Comparison of ENCODE assay signal across 14 cellular contexts in the genomic region with DNA sequence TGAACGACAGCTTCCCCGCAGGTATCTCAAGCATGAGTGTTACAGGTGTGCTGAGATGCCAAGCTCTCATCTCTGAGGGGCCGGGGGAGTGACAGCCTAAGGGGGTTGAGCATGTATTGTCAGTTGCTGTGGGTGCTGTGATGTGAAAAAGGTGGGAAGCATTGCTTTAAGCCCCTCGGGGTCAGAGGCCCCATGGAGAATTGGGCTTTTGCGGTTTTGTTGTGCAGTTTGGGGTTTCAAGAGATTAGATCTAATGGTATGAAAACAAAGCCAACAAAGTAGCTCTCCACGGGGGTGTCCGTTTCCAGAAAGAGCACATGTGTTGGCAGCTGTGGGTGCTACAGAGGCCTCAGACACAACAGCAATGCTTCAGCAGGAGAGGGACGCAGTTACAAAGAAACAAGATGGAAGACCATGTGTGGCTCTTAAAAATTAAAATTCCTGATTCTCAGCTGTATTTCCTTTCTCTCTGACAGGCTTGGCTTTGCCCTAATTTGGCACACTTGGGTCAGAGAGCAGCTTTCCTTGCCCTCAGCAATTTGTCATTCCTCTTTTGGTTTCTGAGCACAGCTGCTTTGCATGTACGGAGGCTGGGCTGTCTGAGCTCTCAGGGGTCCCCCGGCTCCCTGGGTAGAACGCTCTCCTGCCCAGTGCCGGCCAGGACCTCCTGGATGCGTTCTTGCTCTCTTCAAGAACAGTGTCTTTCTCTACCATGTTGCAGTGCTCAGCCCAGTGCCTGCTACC. TPM values are rescaled to one million over a fixed set of nuclear protein-coding genes. Genes with fewer than 3 reads are reported as not detected.
A peak's percentile ranks its signal among the peaks of the same experiment; 100 is the strongest.
DNase-seq lines count a peak whose midpoint lies in the region; ATAC-seq and TF ChIP-seq lines count a peak whose summit lies in the region.
"Had no signal": no experiment of that assay in that cellular context is flagged by ENCODE, and none has a peak within 500 bp of the region (broad histone marks: within the 10 kb centered on the region; RNA-seq: fewer than 3 reads in every experiment).

No MANE protein-coding gene starts in this region.

- no peak for ATAC-seq in activated CD4-positive, alpha-beta T cell treated with anti-CD3 and anti-CD28 coated beads for 36 hours
- ATAC-seq in gastroesophageal sphincter, result no peak

- no peak for DNase-seq in activated CD4-positive, alpha-beta T cell treated with anti-CD3 and anti-CD28 coated beads for 36 hours
- DNase-seq in activated CD4-positive, alpha-beta T cell treated with anti-CD3 and anti-CD28 coated beads for 4 hours, result no peak
- DNase-seq in stomach (no peak), ecto neural progenitor cell (ENCODE audit: low spot score) (no peak), NCI-H2227 (lab: John Stamatoyannopoulos, UW; ENCODE audit: unreplicated experiment) (no peak), UCSD-AML1 (lab: John Stamatoyannopoulos, UW; ENCODE audit: unreplicated experiment) (no peak)
- DNase-seq: 8988T, islet precursor cell, NCI-H1092 treated with DMSO at 0.1 percent for 48 hours, SHP77, WERI-Rb-1 had no signal

- no peaks in the 10 kb centered on the region for H3K9me3 Mint-ChIP-seq in activated CD4-positive, alpha-beta T cell treated with anti-CD3 and anti-CD28 coated beads for 36 hours (ENCODE audit: low read depth)
- H3K9me3 Mint-ChIP-seq: activated T-cell treated with anti-CD3 and anti-CD28 coated beads, Interleukin-2, amount 50 U/mL, for 72 hours had no signal

- H3K4me3 ChIP-seq in gastroesophageal sphincter (no peak overlapping the region), stomach (no peak overlapping the region)

- H3K9me3 ChIP-seq in KOPT-K1 (ENCODE audit: insufficient read depth, low read length, poor library complexity, severe bottlenecking), result no peaks in the 10 kb centered on the region
- H3K9me3 ChIP-seq in gastroesophageal sphincter, result no peaks in the 10 kb centered on the region
- no peaks in the 10 kb centered on the region for H3K9me3 ChIP-seq in stomach

- H3K36me3 Mint-ChIP-seq in activated CD4-positive, alpha-beta T cell treated with anti-CD3 and anti-CD28 coated beads for 36 hours (ENCODE audit: low read depth), result no peaks in the 10 kb centered on the region

- H3K27ac ChIP-seq in KOPT-K1 (ENCODE audit: low read depth, low read length, poor library complexity, severe bottlenecking) (peak overlapping the region; percentile 58), gastroesophageal sphincter (peak overlapping the region; percentile 58 to 77 (median 66)), stomach (peak overlapping the region in 4 of 5 donors; percentile 3 to 62 (median 38))
- H3K27ac ChIP-seq: WERI-Rb-1 had no signal

- TF ChIP-seq CTCF in gastroesophageal sphincter (IDR thresholded peaks at IDR 0.05) (no peak), stomach (IDR thresholded peaks at IDR 0.05) (no peak)

- no peak overlapping the region for H3K4me3 Mint-ChIP-seq in activated CD4-positive, alpha-beta T cell treated with anti-CD3 and anti-CD28 coated beads for 36 hours

- CTCF ChIA-PET in activated CD4-positive, alpha-beta T cell treated with anti-CD3 and anti-CD28 coated beads for 36 hours (lab: Charles Lee), result interaction anchor here (1.1 kb wide), 1 partner anchor 186 kb away, joined by 3 read pairs; no protein-coding TSS in a partner anchor

- H3K27me3 ChIP-seq in gastroesophageal sphincter (no peaks in the 10 kb centered on the region), stomach (no peaks in the 10 kb centered on the region)

- H3K36me3 ChIP-seq in KOPT-K1 (ENCODE audit: insufficient read depth, low read length) (no peaks in the 10 kb centered on the region), gastroesophageal sphincter (peaks cover 0 to 21% of the 10 kb centered on the region in 2 donors), stomach (peaks cover 10 to 35% (median 21%) of the 10 kb centered on the region in 4 donors)

- peaks cover 45% of the 10 kb centered on the region for H3K4me1 Mint-ChIP-seq in activated CD4-positive, alpha-beta T cell treated with anti-CD3 and anti-CD28 coated beads for 36 hours

- intact Hi-C loops in activated CD4-positive, alpha-beta T cell treated with anti-CD3 and anti-CD28 coated beads for 36 hours (cut with DNase I, micrococcal nuclease), result no loop called here
- intact Hi-C loops in stomach (cut with DNase I; ENCODE audit: low total_unique reads), result no loop called here

- H3K27ac Mint-ChIP-seq in activated CD4-positive, alpha-beta T cell treated with anti-CD3 and anti-CD28 coated beads for 36 hours, result peak overlapping the region; percentile 39
- H3K27ac Mint-ChIP-seq: activated T-cell treated with anti-CD3 and anti-CD28 coated beads, Interleukin-2, amount 50 U/mL, for 72 hours had no signal

- WGBS in gastroesophageal sphincter (ENCODE audit: low coverage in 1 of 2), 2 donors, result 39 to 46% methylated on average over 8 of the region's 13 CpGs
- WGBS in stomach, 5 donors, result 63 to 76% (median 67%) methylated on average over 11 to 13 of the region's 13 CpGs

- TF ChIP-seq POLR2A in gastroesophageal sphincter (IDR thresholded peaks at IDR 0.05), result no peak
- TF ChIP-seq POLR2A in stomach (IDR thresholded peaks at IDR 0.05), result no peak

- H3K27me3 Mint-ChIP-seq in activated CD4-positive, alpha-beta T cell treated with anti-CD3 and anti-CD28 coated beads for 36 hours, result no peaks in the 10 kb centered on the region

- H3K4me1 ChIP-seq in gastroesophageal sphincter (peaks cover 22 to 97% (median 54%) of the 10 kb centered on the region in 3 donors), stomach (peaks cover 18 to 79% (median 46%) of the 10 kb centered on the region in 4 donors)

- POLR2A ChIA-PET in activated CD4-positive, alpha-beta T cell treated with anti-CD3 and anti-CD28 coated beads for 36 hours (lab: Charles Lee), result interaction anchor here (0.5 to 0.7 kb wide), 2 partner anchors 13 to 433 kb away, joined by 5 to 6 read pairs; no protein-coding TSS in a partner anchor

- TF ChIP-seq EP300 in gastroesophageal sphincter (IDR thresholded peaks at IDR 0.05) (no peak), stomach (IDR thresholded peaks at IDR 0.05) (no peak)

RNA-seq across cellular contexts. Expression of a gene that starts 7.0 kb away (rescaled TPM):
- 1 to 10 TPM; 7.0 to 7.9 TPM for total RNA-seq in activated CD4-positive, alpha-beta T cell treated with anti-CD3 and anti-CD28 coated beads for 36 hours
- total RNA-seq in gastroesophageal sphincter (1 to 10 TPM; 3.2 to 8.4 (median 5.5) TPM), stomach (10 to 100 TPM in 2 of 5 donors, 1 to 10 TPM in 1, under 1 TPM in 1, not detected in 1; 0.89 to 38.2 (median 10.0) TPM)
- 1 to 10 TPM; 2.0 to 4.9 (median 2.8) TPM for polyA plus RNA-seq in stomach

RNA-seq across cellular contexts. Expression of a gene that starts 7.0 kb away (rescaled TPM):
- total RNA-seq in activated CD4-positive, alpha-beta T cell treated with anti-CD3 and anti-CD28 coated beads for 36 hours, result 10 to 100 TPM in 1 of 2 experiments, 1 to 10 TPM in 1; 9.7 to 17.0 TPM
- total RNA-seq in gastroesophageal sphincter (100 to 1,000 TPM; 105 to 207 (median 144) TPM), stomach (100 to 1,000 TPM in 1 of 5 donors, 10 to 100 TPM in 3, 1 to 10 TPM in 1; 4.9 to 102 (median 92.0) TPM)
- polyA plus RNA-seq in stomach, result 10 to 100 TPM; 22.4 to 48.0 (median 37.9) TPM
